Comparison of ENCODE assay signal across 1 cellular context in the genomic region with DNA sequence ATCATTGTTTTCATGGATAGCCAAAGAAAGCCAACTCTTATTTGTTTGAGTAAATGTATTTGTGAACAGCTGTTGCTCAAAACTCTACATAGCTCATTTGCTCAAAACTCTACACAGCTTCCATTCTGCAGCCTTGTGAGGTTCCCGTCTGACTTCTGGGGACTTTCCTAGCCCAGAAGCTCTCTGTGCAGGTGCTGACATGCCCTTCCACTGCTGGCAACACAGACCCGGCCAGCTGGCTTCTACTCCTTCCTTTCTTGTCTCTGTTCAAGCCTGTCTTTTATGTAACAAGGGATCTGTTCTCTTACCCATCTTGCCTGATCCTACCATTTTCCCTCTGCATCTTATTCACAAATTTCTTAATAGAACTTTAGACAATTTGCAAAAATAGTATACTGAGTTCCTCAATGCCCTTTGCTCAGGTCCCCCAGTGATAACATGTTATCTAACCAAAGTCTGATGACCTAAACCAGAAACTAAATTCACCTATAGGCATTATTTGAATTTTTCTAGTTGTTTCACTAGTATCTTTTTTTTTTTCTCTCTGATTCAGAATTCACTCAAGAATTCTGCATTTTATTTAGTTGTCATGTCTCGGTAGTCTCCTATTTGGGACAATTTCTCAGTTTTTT.
TF ChIP-seq lines count a peak whose summit lies in the region.

No MANE protein-coding gene starts in this region.

TF ChIP-seq in GM12878, 131 proteins besides CTCF, POLR2A, EP300 and RAD21 (continued from another document and continues in another):
- TF ChIP-seq BCLAF1 (IDR thresholded peaks at IDR 0.05) = no peak
- TF ChIP-seq RB1 (IDR thresholded peaks at IDR 0.05; ENCODE audit: borderline replicate concordance) = no peak
- no peak for TF ChIP-seq SREBF1 (IDR thresholded peaks at IDR 0.05; ENCODE audit: low read length)
- TF ChIP-seq SREBF2 (IDR thresholded peaks at IDR 0.05; ENCODE audit: low read length) = no peak
- TF ChIP-seq ATF7 (IDR thresholded peaks at IDR 0.05; ENCODE audit: low read depth) = peak; percentile 42; the same call in 1 of the 2 replicates
- no peak for TF ChIP-seq NR2F1 (conservative IDR thresholded peaks at IDR 0.05)
- no peak for TF ChIP-seq HCFC1 (IDR thresholded peaks at IDR 0.05; ENCODE audit: low read length)
- TF ChIP-seq DPF2 (IDR thresholded peaks at IDR 0.05) = no peak
- no peak for TF ChIP-seq FOS (IDR thresholded peaks at IDR 0.05; ENCODE audit: borderline replicate concordance, extremely low read depth, insufficient read length)
- no peak for TF ChIP-seq SIX5 (IDR thresholded peaks at IDR 0.05; ENCODE audit: low read depth, low read length, severe bottlenecking)
- TF ChIP-seq HDAC2 (IDR thresholded peaks at IDR 0.05) = no peak
- TF ChIP-seq CHD4 (IDR thresholded peaks at IDR 0.05) = no peak
- TF ChIP-seq KDM1A (IDR thresholded peaks at IDR 0.05; ENCODE audit: borderline replicate concordance) = no peak
- no peak for TF ChIP-seq ETV6 (conservative IDR thresholded peaks at IDR 0.05 in 1 of 2, IDR thresholded peaks at IDR 0.05 in 1 of 2; ENCODE audit: borderline replicate concordance in 1 of 2, low read depth in 1 of 2)
- no peak for TF ChIP-seq HDAC6 (IDR thresholded peaks at IDR 0.05; ENCODE audit: unreplicated experiment)
- no peak for TF ChIP-seq JUND (IDR thresholded peaks at IDR 0.05; ENCODE audit: low read depth, low read length)
- peak; percentile 41; the same call in 1 of the 2 replicates for TF ChIP-seq RUNX3 (IDR thresholded peaks at IDR 0.05; ENCODE audit: low read length)
- no peak for TF ChIP-seq BCL11A (IDR thresholded peaks at IDR 0.05; ENCODE audit: low read depth, low read length)
- no peak for TF ChIP-seq CBFB (IDR thresholded peaks at IDR 0.05; ENCODE audit: low read depth)
- TF ChIP-seq LARP7 (IDR thresholded peaks at IDR 0.05) = no peak
- no peak for TF ChIP-seq CREB1 (IDR thresholded peaks at IDR 0.05; ENCODE audit: low read depth)
- TF ChIP-seq NRF1 (conservative IDR thresholded peaks at IDR 0.05; ENCODE audit: low read depth, low read length) = no peak
- TF ChIP-seq, protein P1, sequence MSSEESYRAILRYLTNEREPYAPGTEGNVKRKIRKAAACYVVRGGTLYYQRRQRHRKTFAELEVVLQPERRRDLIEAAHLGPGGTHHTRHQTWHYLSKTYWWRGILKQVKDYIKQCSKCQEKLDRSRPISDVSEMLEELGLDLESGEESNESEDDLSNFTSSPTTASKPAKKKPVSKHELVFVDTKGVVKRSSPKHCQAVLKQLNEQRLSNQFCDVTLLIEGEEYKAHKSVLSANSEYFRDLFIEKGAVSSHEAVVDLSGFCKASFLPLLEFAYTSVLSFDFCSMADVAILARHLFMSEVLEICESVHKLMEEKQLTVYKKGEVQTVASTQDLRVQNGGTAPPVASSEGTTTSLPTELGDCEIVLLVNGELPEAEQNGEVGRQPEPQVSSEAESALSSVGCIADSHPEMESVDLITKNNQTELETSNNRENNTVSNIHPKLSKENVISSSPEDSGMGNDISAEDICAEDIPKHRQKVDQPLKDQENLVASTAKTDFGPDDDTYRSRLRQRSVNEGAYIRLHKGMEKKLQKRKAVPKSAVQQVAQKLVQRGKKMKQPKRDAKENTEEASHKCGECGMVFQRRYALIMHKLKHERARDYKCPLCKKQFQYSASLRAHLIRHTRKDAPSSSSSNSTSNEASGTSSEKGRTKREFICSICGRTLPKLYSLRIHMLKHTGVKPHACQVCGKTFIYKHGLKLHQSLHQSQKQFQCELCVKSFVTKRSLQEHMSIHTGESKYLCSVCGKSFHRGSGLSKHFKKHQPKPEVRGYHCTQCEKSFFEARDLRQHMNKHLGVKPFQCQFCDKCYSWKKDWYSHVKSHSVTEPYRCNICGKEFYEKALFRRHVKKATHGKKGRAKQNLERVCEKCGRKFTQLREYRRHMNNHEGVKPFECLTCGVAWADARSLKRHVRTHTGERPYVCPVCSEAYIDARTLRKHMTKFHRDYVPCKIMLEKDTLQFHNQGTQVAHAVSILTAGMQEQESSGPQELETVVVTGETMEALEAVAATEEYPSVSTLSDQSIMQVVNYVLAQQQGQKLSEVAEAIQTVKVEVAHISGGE (CRISPR knock-in tag; IDR thresholded peaks at IDR 0.05) = no peak
- no peak for TF ChIP-seq SMARCA5 (IDR thresholded peaks at IDR 0.05)
- TF ChIP-seq, protein P2, sequence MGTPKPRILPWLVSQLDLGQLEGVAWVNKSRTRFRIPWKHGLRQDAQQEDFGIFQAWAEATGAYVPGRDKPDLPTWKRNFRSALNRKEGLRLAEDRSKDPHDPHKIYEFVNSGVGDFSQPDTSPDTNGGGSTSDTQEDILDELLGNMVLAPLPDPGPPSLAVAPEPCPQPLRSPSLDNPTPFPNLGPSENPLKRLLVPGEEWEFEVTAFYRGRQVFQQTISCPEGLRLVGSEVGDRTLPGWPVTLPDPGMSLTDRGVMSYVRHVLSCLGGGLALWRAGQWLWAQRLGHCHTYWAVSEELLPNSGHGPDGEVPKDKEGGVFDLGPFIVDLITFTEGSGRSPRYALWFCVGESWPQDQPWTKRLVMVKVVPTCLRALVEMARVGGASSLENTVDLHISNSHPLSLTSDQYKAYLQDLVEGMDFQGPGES (IDR thresholded peaks at IDR 0.05) = no peak
- no peak for TF ChIP-seq PAX8 (IDR thresholded peaks at IDR 0.05)
- TF ChIP-seq NFIC (IDR thresholded peaks at IDR 0.05; ENCODE audit: low read depth, low read length) = peak; percentile 63; the same call in 1 of the 2 replicates
- TF ChIP-seq STAT3 (IDR thresholded peaks at IDR 0.05; ENCODE audit: low read depth, low read length) = no peak
- TF ChIP-seq POLR2AphosphoS5 (IDR thresholded peaks at IDR 0.05; ENCODE audit: low read length) = no peak
- no peak for TF ChIP-seq CUX1 (IDR thresholded peaks at IDR 0.05; ENCODE audit: insufficient replicate concordance, low read depth, low read length)
- TF ChIP-seq, protein P3, sequence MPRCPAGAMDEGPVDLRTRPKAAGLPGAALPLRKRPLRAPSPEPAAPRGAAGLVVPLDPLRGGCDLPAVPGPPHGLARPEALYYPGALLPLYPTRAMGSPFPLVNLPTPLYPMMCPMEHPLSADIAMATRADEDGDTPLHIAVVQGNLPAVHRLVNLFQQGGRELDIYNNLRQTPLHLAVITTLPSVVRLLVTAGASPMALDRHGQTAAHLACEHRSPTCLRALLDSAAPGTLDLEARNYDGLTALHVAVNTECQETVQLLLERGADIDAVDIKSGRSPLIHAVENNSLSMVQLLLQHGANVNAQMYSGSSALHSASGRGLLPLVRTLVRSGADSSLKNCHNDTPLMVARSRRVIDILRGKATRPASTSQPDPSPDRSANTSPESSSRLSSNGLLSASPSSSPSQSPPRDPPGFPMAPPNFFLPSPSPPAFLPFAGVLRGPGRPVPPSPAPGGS (IDR thresholded peaks at IDR 0.05; ENCODE audit: borderline replicate concordance, insufficient read depth, low read depth, low read length, poor library complexity, severe bottlenecking) = no peak
- TF ChIP-seq CREM (IDR thresholded peaks at IDR 0.05; ENCODE audit: low read depth) = peak; percentile 18; the same call in 1 of the 2 replicates
- TF ChIP-seq CHD1 (IDR thresholded peaks at IDR 0.05; ENCODE audit: low read depth, low read length) = no peak
- TF ChIP-seq IKZF1 (conservative IDR thresholded peaks at IDR 0.05) = 0 out of 2 replicates have a peak, but pooled peaks have one; percentile 27
- no peak for TF ChIP-seq RFX5 (IDR thresholded peaks at IDR 0.05; ENCODE audit: low read depth, low read length)
- TF ChIP-seq TAF1 (IDR thresholded peaks at IDR 0.05; ENCODE audit: borderline replicate concordance, low read depth, low read length) = no peak
- no peak for TF ChIP-seq KLF5 (IDR thresholded peaks at IDR 0.05; ENCODE audit: partially characterized antibody)
- TF ChIP-seq JUNB (IDR thresholded peaks at IDR 0.05) = peak; percentile 22; the same call in 1 of the 2 replicates
- TF ChIP-seq SMAD5 (IDR thresholded peaks at IDR 0.05; ENCODE audit: low read depth) = no peak
- no peak for TF ChIP-seq MXI1 (IDR thresholded peaks at IDR 0.05; ENCODE audit: low read depth, low read length)
- no peak for TF ChIP-seq CBX5 (IDR thresholded peaks at IDR 0.05; ENCODE audit: low read depth)
- TF ChIP-seq, protein P4, sequence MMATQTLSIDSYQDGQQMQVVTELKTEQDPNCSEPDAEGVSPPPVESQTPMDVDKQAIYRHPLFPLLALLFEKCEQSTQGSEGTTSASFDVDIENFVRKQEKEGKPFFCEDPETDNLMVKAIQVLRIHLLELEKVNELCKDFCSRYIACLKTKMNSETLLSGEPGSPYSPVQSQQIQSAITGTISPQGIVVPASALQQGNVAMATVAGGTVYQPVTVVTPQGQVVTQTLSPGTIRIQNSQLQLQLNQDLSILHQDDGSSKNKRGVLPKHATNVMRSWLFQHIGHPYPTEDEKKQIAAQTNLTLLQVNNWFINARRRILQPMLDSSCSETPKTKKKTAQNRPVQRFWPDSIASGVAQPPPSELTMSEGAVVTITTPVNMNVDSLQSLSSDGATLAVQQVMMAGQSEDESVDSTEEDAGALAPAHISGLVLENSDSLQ (IDR thresholded peaks at IDR 0.05) = no peak
- TF ChIP-seq MYC (IDR thresholded peaks at IDR 0.05; ENCODE audit: insufficient read depth, insufficient read length, insufficient replicate concordance, low read length, severe bottlenecking) = no peak
- TF ChIP-seq, protein P5, sequence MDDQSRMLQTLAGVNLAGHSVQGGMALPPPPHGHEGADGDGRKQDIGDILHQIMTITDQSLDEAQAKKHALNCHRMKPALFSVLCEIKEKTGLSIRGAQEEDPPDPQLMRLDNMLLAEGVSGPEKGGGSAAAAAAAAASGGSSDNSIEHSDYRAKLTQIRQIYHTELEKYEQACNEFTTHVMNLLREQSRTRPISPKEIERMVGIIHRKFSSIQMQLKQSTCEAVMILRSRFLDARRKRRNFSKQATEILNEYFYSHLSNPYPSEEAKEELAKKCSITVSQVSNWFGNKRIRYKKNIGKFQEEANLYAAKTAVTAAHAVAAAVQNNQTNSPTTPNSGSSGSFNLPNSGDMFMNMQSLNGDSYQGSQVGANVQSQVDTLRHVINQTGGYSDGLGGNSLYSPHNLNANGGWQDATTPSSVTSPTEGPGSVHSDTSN (IDR thresholded peaks at IDR 0.05; ENCODE audit: insufficient replicate concordance, low read depth, low read length) = no peak
- peak; percentile 26; the same call in 1 of the 2 replicates for TF ChIP-seq FOXM1 (IDR thresholded peaks at IDR 0.05; ENCODE audit: low read depth, low read length)
- TF ChIP-seq ZNF217 (IDR thresholded peaks at IDR 0.05) = no peak
- TF ChIP-seq IRF5 (IDR thresholded peaks at IDR 0.05; ENCODE audit: borderline replicate concordance) = no peak
